Comparison of ENCODE assay signal across 13 cellular contexts in the genomic region with DNA sequence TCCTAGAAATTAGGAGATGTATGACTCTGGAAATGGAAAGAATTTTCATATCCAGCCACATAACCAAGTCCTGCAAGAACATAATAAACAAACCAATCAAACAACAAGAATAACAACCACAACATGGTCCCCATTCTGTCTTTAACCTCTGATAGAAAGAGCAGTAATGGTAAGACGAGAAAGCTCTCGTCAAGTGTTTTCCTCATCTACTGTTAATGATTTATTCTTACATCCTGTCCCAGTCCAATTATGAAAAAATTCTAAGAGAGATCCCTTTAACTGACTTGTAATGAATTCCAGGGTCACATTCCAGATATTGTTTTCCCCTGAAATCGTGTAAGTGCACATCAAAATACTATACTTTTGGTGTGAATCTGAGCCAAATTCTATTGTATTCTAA. TPM values are rescaled to one million over a fixed set of nuclear protein-coding genes. Genes with fewer than 3 reads are reported as not detected.
DNase-seq lines count a peak whose midpoint lies in the region; ATAC-seq, FAIRE-seq and TF ChIP-seq lines count a peak whose summit lies in the region.
"Not testable (repeated sequence)": the region's sequence is repeated elsewhere in the genome, so short reads cannot be mapped to it uniquely, and the experiment has no call there.
"Had no signal": no experiment of that assay in that cellular context is flagged by ENCODE, and none has a peak within 500 bp of the region (broad histone marks: within the 10 kb centered on the region; RNA-seq: fewer than 3 reads in every experiment).

No MANE protein-coding gene starts in this region.

- peak; percentile 55 for ATAC-seq in GM18909 (IDR thresholded peaks at IDR 0.05; ENCODE audit: poor library complexity, unreplicated experiment)
- peak; percentile 61 for ATAC-seq in HG03354 (IDR thresholded peaks at IDR 0.05; ENCODE audit: poor library complexity, severe bottlenecking, unreplicated experiment)
- ATAC-seq in K562: peak; percentile 47; the same call in 2 of the 3 replicates
- not testable (repeated sequence) for ATAC-seq in pancreas

- not testable (repeated sequence) for TF ChIP-seq EP300 in K562 (IDR thresholded peaks at IDR 0.05; ENCODE audit: low read length)

- not testable (repeated sequence) for H3K4me2 ChIP-seq in K562 (ENCODE audit: insufficient read depth, low read length)

- TF ChIP-seq RAD21 in K562 (CRISPR knock-in tag; conservative IDR thresholded peaks at IDR 0.05 in 1 of 2, IDR thresholded peaks at IDR 0.05 in 1 of 2): not testable (repeated sequence)

- H3K9me3 ChIP-seq in K562 (replicated peaks; ENCODE audit: control insufficient read depth, insufficient read depth, low read depth, low read length); pancreas: not testable (repeated sequence)

- intact Hi-C loops in K562 (cut with micrococcal nuclease); pancreas (cut with DNase I): not testable (repeated sequence)

- not testable (repeated sequence) for H4K20me1 ChIP-seq in K562 (replicated peaks; ENCODE audit: control insufficient read depth, insufficient read depth, low read length)

- H3K79me2 ChIP-seq in K562 (ENCODE audit: control insufficient read depth, insufficient read depth, low read length): not testable (repeated sequence)

- no CpG with 5 or more reads among the region's 3 CpGs for WGBS in K562 (ENCODE audit: insufficient coverage, low coverage, missing lambda C conversion rate)
- no CpG with 5 or more reads among the region's 3 CpGs for WGBS in pancreas, 2 donors

- BruUV-seq in K562 (replicated peaks; lab: Mats Ljungman, UMichigan): not testable (repeated sequence)

- H3K36me3 ChIP-seq in K562 (ENCODE audit: control insufficient read depth, insufficient read depth, low read length); pancreas: not testable (repeated sequence)

- POLR2A ChIA-PET in K562 (lab: Yijun Ruan, JAX): not testable (repeated sequence)

- not testable (repeated sequence) for H3K9me1 ChIP-seq in K562 (ENCODE audit: control insufficient read depth, insufficient read depth, low read length)

- in situ Hi-C loops in K562 (cut with MboI): not testable (repeated sequence)

- TF ChIP-seq POLR2A in K562 (conservative IDR thresholded peaks at IDR 0.05): not testable (repeated sequence)

- FAIRE-seq in K562 (lab: Jason Lieb, UNC): not testable (repeated sequence)
- FAIRE-seq in pancreas (lab: Jason Lieb, UNC): peak; percentile 80

- not testable (repeated sequence) for H3K4me1 ChIP-seq in K562 (replicated peaks in 1 of 2; ENCODE audit: control insufficient read depth in 2 of 2, insufficient read depth in 2 of 2, low read length in 2 of 2); pancreas

- CTCF ChIA-PET in K562 (lab: Yijun Ruan, JAX; ENCODE audit: low intra/inter-chr PET ratio): not testable (repeated sequence)

- H3K27ac ChIP-seq in K562 (ENCODE audit: extremely low read depth, low read depth, low read length); pancreas: not testable (repeated sequence)

- H3K4me3 ChIP-seq in K562, pancreas: not testable (repeated sequence)

- not testable (repeated sequence) for H3K9ac ChIP-seq in K562 (ENCODE audit: insufficient read depth in 1 of 2, low read depth in 2 of 2, low read length in 2 of 2)

- not testable (repeated sequence) for H3K27me3 ChIP-seq in K562 (ENCODE audit: control insufficient read depth in 2 of 2, insufficient read depth in 2 of 2, low read length in 2 of 2); pancreas

- not testable (repeated sequence) for H2AFZ ChIP-seq in K562 (ENCODE audit: low read depth, low read length)

- not testable (repeated sequence) for DNase-seq in K562 (ENCODE audit: extremely low read depth in 1 of 4, low spot score in 3 of 4); pancreas

- not testable (repeated sequence) for TF ChIP-seq CTCF in K562 (IDR thresholded peaks at IDR 0.05 in 2 of 3, conservative IDR thresholded peaks at IDR 0.05 in 1 of 3; ENCODE audit: insufficient read depth in 2 of 3, low read depth in 1 of 3, low read length in 3 of 3); pancreas (IDR thresholded peaks at IDR 0.05)

RNA-seq across cellular contexts. Expression of gene GOLGA8F, which starts 57.1 kb away (rescaled TPM):
- total RNA-seq in K562 (2011; cell fraction: chromatin; rRNA removed; ENCODE audit: low replicate concordance): not detected in 2 replicates
- total RNA-seq in K562 (2011; cell fraction: nucleolus; rRNA removed): 0.13 TPM in 1 of 2 replicates, not detected in the other
- not detected in 2 replicates for total RNA-seq in K562 (2011; cell fraction: nucleoplasm; rRNA removed)
- total RNA-seq in K562 (2014; rRNA removed): not detected in 2 replicates
- 0.04 TPM in 1 of 2 replicates, not detected in the other for total RNA-seq in K562 (2014; rRNA removed; fragmentation: Illumina TruSeq; extraction: Trizol)
- not detected in 2 replicates for total RNA-seq in K562 (2015; rRNA removed; fragmentation: Illumina TruSeq; extraction: Trizol)
- total RNA-seq in K562 (2021): not detected in 2 replicates
- polyA plus RNA-seq in K562 (2011; rRNA removed): 0.06 TPM in 1 of 2 replicates, not detected in the other
- not detected in 2 replicates for polyA plus RNA-seq in K562 (2011; cell fraction: cytosol; rRNA removed)
- 0.10 TPM in 1 of 2 replicates, not detected in the other for polyA plus RNA-seq in K562 (2011; cell fraction: nucleus; rRNA removed)
- polyA plus RNA-seq in K562 (2012): 0.14 TPM in 1 of 2 replicates, not detected in the other
- polyA plus RNA-seq in K562 (2014; fragmentation: Illumina TruSeq; extraction: Trizol): not detected in 2 replicates
- not detected for polyA plus RNA-seq in K562 (2014; fragmentation: Nextera tagmentation; extraction: Ambion mirVana)
- polyA plus RNA-seq in K562 (2014; rRNA removed): 0.04 TPM in 1 of 2 replicates, not detected in the other
- not detected in 2 replicates for polyA minus RNA-seq in K562 (2011; rRNA and poly(A)+ RNA removed)
- polyA minus RNA-seq in K562 (2011; cell fraction: cytosol; rRNA and poly(A)+ RNA removed): not detected in 2 replicates
- not detected in 2 replicates for polyA minus RNA-seq in K562 (2011; cell fraction: nucleus; rRNA and poly(A)+ RNA removed)
- total RNA-seq in pancreas: under 1 TPM in 1 of 6 donors, not detected in 5; 0.09 TPM
- not detected for polyA plus RNA-seq in pancreas
- total RNA-seq: A673; CD4-positive, alpha-beta memory T cell; CD4-positive, CD25-positive, alpha-beta regulatory T cell; CD8-positive, alpha-beta memory T cell; Daoy; G401; GM12878 had no signal
- polyA plus RNA-seq: AG04450; CD14-positive monocyte; CD4-positive, alpha-beta memory T cell; CD4-positive, CD25-positive, alpha-beta regulatory T cell; CD8-positive, alpha-beta memory T cell; GM12878 had no signal
